In the genomic region with DNA sequence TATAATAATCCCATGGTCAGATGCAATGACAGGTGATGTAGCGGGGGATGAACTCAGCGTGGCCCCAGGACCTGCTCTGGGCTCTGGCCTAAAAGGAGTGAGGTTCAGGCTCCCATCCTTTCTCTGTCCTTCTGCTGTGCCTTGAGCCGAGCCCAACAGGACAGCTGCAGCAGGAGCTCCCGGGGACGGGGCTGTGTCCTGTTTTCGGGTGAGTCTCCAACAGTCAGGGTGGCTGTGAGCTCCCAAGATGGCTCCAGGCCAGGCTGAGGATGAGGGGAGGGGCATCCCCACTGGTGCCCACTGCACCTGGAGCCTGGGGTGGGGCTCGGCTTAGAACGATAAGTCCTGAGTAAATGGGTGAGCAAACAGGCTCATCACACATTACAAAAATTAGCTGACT, we compare ENCODE assay signal across 1 cellular context.
TF ChIP-seq lines count a peak whose summit lies in the region.

No MANE protein-coding gene starts in this region.

TF ChIP-seq in HepG2, 621 proteins besides CTCF, POLR2A, EP300 and RAD21 (continued from another document):
- TF ChIP-seq, protein P1, sequence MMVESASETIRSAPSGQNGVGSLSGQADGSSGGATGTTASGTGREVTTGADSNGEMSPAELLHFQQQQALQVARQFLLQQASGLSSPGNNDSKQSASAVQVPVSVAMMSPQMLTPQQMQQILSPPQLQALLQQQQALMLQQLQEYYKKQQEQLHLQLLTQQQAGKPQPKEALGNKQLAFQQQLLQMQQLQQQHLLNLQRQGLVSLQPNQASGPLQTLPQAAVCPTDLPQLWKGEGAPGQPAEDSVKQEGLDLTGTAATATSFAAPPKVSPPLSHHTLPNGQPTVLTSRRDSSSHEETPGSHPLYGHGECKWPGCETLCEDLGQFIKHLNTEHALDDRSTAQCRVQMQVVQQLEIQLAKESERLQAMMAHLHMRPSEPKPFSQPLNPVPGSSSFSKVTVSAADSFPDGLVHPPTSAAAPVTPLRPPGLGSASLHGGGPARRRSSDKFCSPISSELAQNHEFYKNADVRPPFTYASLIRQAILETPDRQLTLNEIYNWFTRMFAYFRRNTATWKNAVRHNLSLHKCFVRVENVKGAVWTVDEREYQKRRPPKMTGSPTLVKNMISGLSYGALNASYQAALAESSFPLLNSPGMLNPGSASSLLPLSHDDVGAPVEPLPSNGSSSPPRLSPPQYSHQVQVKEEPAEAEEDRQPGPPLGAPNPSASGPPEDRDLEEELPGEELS (CRISPR knock-in tag; IDR thresholded peaks at IDR 0.05), result no peak
